In the genomic region with DNA sequence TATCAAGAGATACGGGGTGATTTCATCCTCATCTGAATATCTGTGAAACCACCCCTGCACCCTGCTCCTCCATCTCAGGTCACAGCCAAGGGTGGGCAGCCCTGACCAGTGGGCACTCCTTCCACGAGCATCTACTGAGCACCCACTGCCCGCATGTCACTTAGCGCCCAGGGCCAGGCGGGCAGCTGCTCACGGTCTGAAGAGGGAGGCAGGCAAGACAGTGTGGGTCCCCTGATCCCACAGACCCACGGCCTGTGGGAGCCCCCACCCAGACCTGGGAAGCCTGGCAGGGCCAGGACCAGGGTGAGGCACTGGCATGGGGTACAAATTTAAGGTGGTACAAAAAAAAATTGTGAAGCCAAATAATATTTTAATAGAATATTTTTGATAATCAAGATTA, we compare ENCODE assay signal across 32 cellular contexts.
"Had no signal": no experiment of that assay in that cellular context is flagged by ENCODE, and none has a peak within 500 bp of the region (broad histone marks: within the 10 kb centered on the region; RNA-seq: fewer than 3 reads in every experiment).

No MANE protein-coding gene starts in this region.

- H3K36me3 Mint-ChIP-seq: activated CD8-positive, alpha-beta memory T cell treated with anti-CD3 and anti-CD28 coated beads, Interleukin-2, amount 10 ng/mL, durations not matched to agents 7 days and 5 days; activated naive CD4-positive, alpha-beta T cell treated with anti-CD3 and anti-CD28 coated beads, Interleukin-2, amount 50 U/mL, for 24 hours; IgD-negative memory B cell had no signal

- H3K36me3 ChIP-seq: adrenal gland, breast epithelium, MG63, WERI-Rb-1 had no signal

- H3K4me3 Mint-ChIP-seq: activated CD4-positive, alpha-beta memory T cell treated with anti-CD3 and anti-CD28 coated beads, Interleukin-2, amount 10 ng/mL, durations not matched to agents 7 days and 5 days; activated CD8-positive, alpha-beta memory T cell treated with anti-CD3 and anti-CD28 coated beads, Interleukin-2, amount 10 ng/mL, durations not matched to agents 7 days and 5 days; activated naive CD4-positive, alpha-beta T cell treated with anti-CD3 and anti-CD28 coated beads, Interleukin-2, amount 50 U/mL, for 24 hours; IgD-negative memory B cell had no signal

- ATAC-seq: activated CD8-positive, alpha-beta memory T cell treated with anti-CD3 and anti-CD28 coated beads, Interleukin-2, amount 10 ng/mL, durations not matched to agents 7 days and 5 days; body of pancreas; Right ventricle myocardium inferior had no signal

- H3K9me3 ChIP-seq: adrenal gland, body of pancreas, breast epithelium, MG63 had no signal

- H3K27ac Mint-ChIP-seq: activated CD4-positive, alpha-beta memory T cell treated with anti-CD3 and anti-CD28 coated beads, Interleukin-2, amount 10 ng/mL, durations not matched to agents 7 days and 5 days; activated CD8-positive, alpha-beta memory T cell treated with anti-CD3 and anti-CD28 coated beads, Interleukin-2, amount 10 ng/mL, durations not matched to agents 7 days and 5 days; activated naive CD4-positive, alpha-beta T cell treated with anti-CD3 and anti-CD28 coated beads, Interleukin-2, amount 50 U/mL, for 24 hours; IgD-negative memory B cell had no signal

- H3K27me3 ChIP-seq: adrenal gland, body of pancreas, breast epithelium, MG63 had no signal

- H3K9me3 Mint-ChIP-seq: activated CD4-positive, alpha-beta memory T cell treated with anti-CD3 and anti-CD28 coated beads, Interleukin-2, amount 10 ng/mL, durations not matched to agents 7 days and 5 days; activated naive CD4-positive, alpha-beta T cell treated with anti-CD3 and anti-CD28 coated beads, Interleukin-2, amount 50 U/mL, for 24 hours; IgD-negative memory B cell had no signal

- H3K4me1 Mint-ChIP-seq: activated CD8-positive, alpha-beta memory T cell treated with anti-CD3 and anti-CD28 coated beads, Interleukin-2, amount 10 ng/mL, durations not matched to agents 7 days and 5 days; activated naive CD4-positive, alpha-beta T cell treated with anti-CD3 and anti-CD28 coated beads, Interleukin-2, amount 50 U/mL, for 24 hours; IgD-negative memory B cell had no signal

- DNase-seq: activated CD4-positive, alpha-beta memory T cell treated with anti-CD3 and anti-CD28 coated beads, Interleukin-2, amount 10 ng/mL, durations not matched to agents 7 days and 5 days; activated CD4-positive, alpha-beta T cell treated with anti-CD3 and anti-CD28 coated beads for 1 hour; activated CD4-positive, alpha-beta T cell treated with anti-CD3 and anti-CD28 coated beads for 48 hours; activated CD4-positive, CD25-positive, alpha-beta regulatory T cell; activated CD8-positive, alpha-beta memory T cell treated with anti-CD3 and anti-CD28 coated beads for 24 hours; activated CD8-positive, alpha-beta memory T cell treated with anti-CD3 and anti-CD28 coated beads, Interleukin-2, amount 10 ng/mL, durations not matched to agents 7 days and 5 days; activated CD8-positive, alpha-beta memory T cell treated with anti-CD3 and anti-CD28 coated beads, Interleukin-2, amount 50 U/mL, for 48 hours; activated gamma-delta T cell; activated naive CD4-positive, alpha-beta T cell treated with Interleukin-2 at 50 U/mL for 16 hours; activated T-cell treated with anti-CD3 and anti-CD28 coated beads, Interleukin-2, amount 50 U/mL, for 48 hours; adrenal gland; body of pancreas; Karpas-422; KBM-7; MG63; MV-4-11; NCI-H1092; NCI-H1436 treated with DMSO at 0.1 percent for 48 hours; NCI-H187 treated with DMSO at 0.1 percent for 48 hours; NCI-H2081 treated with DMSO at 0.1 percent for 48 hours; NCI-H345; NCI-H524 treated with DMSO at 0.1 percent for 48 hours; SIG-M5; SW 1271; T-helper 1 cell; T-helper 2 cell; T-helper 9 cell; WERI-Rb-1 had no signal

- H3K27ac ChIP-seq: adrenal gland, body of pancreas, breast epithelium, WERI-Rb-1 had no signal

- H3K4me1 ChIP-seq: adrenal gland, body of pancreas, breast epithelium had no signal

- H3K4me3 ChIP-seq: adrenal gland, body of pancreas, breast epithelium, MG63 had no signal
